11 cellular contexts compared by ENCODE assay signal in genomic region chr9:10208691-10209069, GRCh38.
A peak's percentile ranks its signal among the peaks of the same experiment; 100 is the strongest.
DNase-seq lines count a peak whose midpoint lies in the region; ATAC-seq and TF ChIP-seq lines count a peak whose summit lies in the region.
"Had no signal": no experiment of that assay in that cellular context is flagged by ENCODE, and none has a peak within 500 bp of the region (broad histone marks: within the 10 kb centered on the region; RNA-seq: fewer than 3 reads in every experiment).

No MANE protein-coding gene starts in this region.

- H3K9me2 ChIP-seq in SK-N-SH, result no peaks in the 10 kb centered on the region
- H3K9me2 ChIP-seq in OCI-LY1 (ENCODE audit: low read depth, low read length), result no peaks in the 10 kb centered on the region
- no peaks in the 10 kb centered on the region for H3K9me2 ChIP-seq in hepatocyte (replicated peaks; ENCODE audit: insufficient read depth)

- H3K36me3 ChIP-seq in SK-N-SH (replicated peaks in 1 of 2; ENCODE audit: control insufficient read depth in 1 of 2, insufficient read depth in 2 of 2, low read length in 1 of 2) (no peaks in the 10 kb centered on the region), OCI-LY1 (ENCODE audit: insufficient read depth, low read length) (no peaks in the 10 kb centered on the region), hepatocyte (replicated peaks; ENCODE audit: insufficient read depth, low read depth) (no peaks in the 10 kb centered on the region), thoracic aorta (no peaks in the 10 kb centered on the region)

- no peak for TF ChIP-seq CTCF in SK-N-SH (IDR thresholded peaks at IDR 0.05)
- TF ChIP-seq CTCF in OCI-LY1 (IDR thresholded peaks at IDR 0.05; ENCODE audit: low read length), result no peak
- TF ChIP-seq CTCF in hepatocyte (IDR thresholded peaks at IDR 0.05; ENCODE audit: poor library complexity), result no peak
- TF ChIP-seq CTCF in thoracic aorta (IDR thresholded peaks at IDR 0.05), result no peak

- H3K9me3 ChIP-seq in SK-N-SH, result no peaks in the 10 kb centered on the region
- no peaks in the 10 kb centered on the region for H3K9me3 ChIP-seq in OCI-LY1 (ENCODE audit: low read length)
- no peaks in the 10 kb centered on the region for H3K9me3 ChIP-seq in hepatocyte (ENCODE audit: low read depth)
- H3K9me3 ChIP-seq in thoracic aorta, result no peaks in the 10 kb centered on the region

- WGBS in SK-N-SH (ENCODE audit: low lambda C conversion rate), result 44% methylated on average over 3 of the region's 3 CpGs
- WGBS in hepatocyte (ENCODE audit: low lambda C conversion rate, missing lambda C conversion rate), result 55% methylated on average over 3 of the region's 3 CpGs

- H3K27ac ChIP-seq in SK-N-SH (ENCODE audit: low read depth in 2 of 2, low read length in 1 of 2) (no peak overlapping the region), OCI-LY1 (ENCODE audit: low read depth, low read length, poor library complexity, severe bottlenecking) (no peak overlapping the region), hepatocyte (no peak overlapping the region), thoracic aorta (no peak overlapping the region)

- no peaks in the 10 kb centered on the region for H3K27me3 ChIP-seq in SK-N-SH (ENCODE audit: insufficient read depth)
- no peaks in the 10 kb centered on the region for H3K27me3 ChIP-seq in OCI-LY1 (ENCODE audit: insufficient read depth, low read length)
- H3K27me3 ChIP-seq in hepatocyte, result peaks cover 4% of the 10 kb centered on the region
- H3K27me3 ChIP-seq in thoracic aorta (replicated peaks; ENCODE audit: insufficient read depth), result no peaks in the 10 kb centered on the region

- H3F3A ChIP-seq in SK-N-SH (replicated peaks; ENCODE audit: insufficient read depth) (no peaks in the 10 kb centered on the region), OCI-LY1 (ENCODE audit: insufficient read depth, low read length) (no peaks in the 10 kb centered on the region)

- no peak for TF ChIP-seq RAD21 in SK-N-SH (IDR thresholded peaks at IDR 0.05; ENCODE audit: low read length)

- H3K9ac ChIP-seq in SK-N-SH, result no peak overlapping the region
- peak overlapping the region; percentile 59 for H3K9ac ChIP-seq in OCI-LY1 (ENCODE audit: low read length)

- DNase-seq in SK-N-SH, result no peak
- DNase-seq in hepatocyte (ENCODE audit: low spot score), result no peak
- DNase-seq in thoracic aorta (ENCODE audit: low spot score), result no peak
- DNase-seq in effector CD4-positive, alpha-beta T cell, result no peak
- DNase-seq in NCI-H446 (lab: John Stamatoyannopoulos, UW), result no peak
- no peak for DNase-seq in DMS79 treated with DMSO at 0.1 percent for 48 hours (lab: John Stamatoyannopoulos, UW)
- DNase-seq: activated naive CD4-positive, alpha-beta T cell treated with anti-CD3 and anti-CD28 coated beads for 36 hours; naive thymus-derived CD4-positive, alpha-beta T cell; T-helper 1 cell had no signal

- H2AFZ ChIP-seq in SK-N-SH (ENCODE audit: low read depth) (no peak overlapping the region), OCI-LY1 (ENCODE audit: low read length) (peak overlapping the region; percentile 96), hepatocyte (peak overlapping the region; percentile 54)

- ATAC-seq in SK-N-SH treated with all-trans-retinoic acid at 6 μM for 48 hours (no peak), thoracic aorta (ENCODE audit: insufficient number of reproducible peaks, low FRiP score, low read depth) (no peak)
- ATAC-seq: naive thymus-derived CD4-positive, alpha-beta T cell had no signal

- POLR2A ChIA-PET in SK-N-SH (lab: Yijun Ruan, JAX), result no interaction called here

- H3K79me2 ChIP-seq in SK-N-SH (ENCODE audit: insufficient read depth), result no peaks in the 10 kb centered on the region
- no peaks in the 10 kb centered on the region for H3K79me2 ChIP-seq in OCI-LY1 (ENCODE audit: insufficient read depth, low read length)
- no peaks in the 10 kb centered on the region for H3K79me2 ChIP-seq in hepatocyte

- H3K4me2 ChIP-seq in SK-N-SH (peak overlapping the region; percentile 55; the same call in 1 of the 2 replicates), OCI-LY1 (ENCODE audit: low read length) (peak overlapping the region; percentile 76), hepatocyte (peak overlapping the region; percentile 77)

- peak overlapping the region in 1 of 2 experiments; percentile 50; a peak in 1 of 4 replicates for H3K4me3 ChIP-seq in SK-N-SH (ENCODE audit: low read depth in 2 of 2, low read length in 1 of 2)
- peak overlapping the region; percentile 52 for H3K4me3 ChIP-seq in OCI-LY1 (ENCODE audit: low read depth, low read length, poor library complexity, severe bottlenecking)
- peak overlapping the region; percentile 22 for H3K4me3 ChIP-seq in hepatocyte
- peak overlapping the region; percentile 58 for H3K4me3 ChIP-seq in thoracic aorta

- H4K20me1 ChIP-seq in SK-N-SH (ENCODE audit: insufficient read depth) (no peaks in the 10 kb centered on the region), OCI-LY1 (ENCODE audit: insufficient read depth, low read length) (no peaks in the 10 kb centered on the region), hepatocyte (ENCODE audit: insufficient read depth, poor library complexity, severe bottlenecking) (no peaks in the 10 kb centered on the region)

- CTCF ChIA-PET in SK-N-SH (lab: Yijun Ruan, JAX), result no interaction called here

- no peak for TF ChIP-seq EP300 in SK-N-SH (IDR thresholded peaks at IDR 0.05; ENCODE audit: borderline replicate concordance in 1 of 2, low read depth in 1 of 2, low read length in 1 of 2)

- H3K4me1 ChIP-seq in SK-N-SH (ENCODE audit: control insufficient read depth in 1 of 2, insufficient read depth in 2 of 2, low read depth in 1 of 2, low read length in 1 of 2), result no peaks in the 10 kb centered on the region
- H3K4me1 ChIP-seq in OCI-LY1 (ENCODE audit: insufficient read depth, low read length, severe bottlenecking), result peaks cover 13% of the 10 kb centered on the region
- H3K4me1 ChIP-seq in hepatocyte (ENCODE audit: insufficient read depth), result no peaks in the 10 kb centered on the region
- H3K4me1 ChIP-seq in thoracic aorta (ENCODE audit: control insufficient read depth in 1 of 2, low read depth in 2 of 2), result no peaks in the 10 kb centered on the region

TF ChIP-seq in SK-N-SH, 30 proteins besides CTCF, POLR2A, EP300 and RAD21:
- no peak for TF ChIP-seq NRF1 (IDR thresholded peaks at IDR 0.05; ENCODE audit: low read depth, low read length)
- TF ChIP-seq, protein P1, sequence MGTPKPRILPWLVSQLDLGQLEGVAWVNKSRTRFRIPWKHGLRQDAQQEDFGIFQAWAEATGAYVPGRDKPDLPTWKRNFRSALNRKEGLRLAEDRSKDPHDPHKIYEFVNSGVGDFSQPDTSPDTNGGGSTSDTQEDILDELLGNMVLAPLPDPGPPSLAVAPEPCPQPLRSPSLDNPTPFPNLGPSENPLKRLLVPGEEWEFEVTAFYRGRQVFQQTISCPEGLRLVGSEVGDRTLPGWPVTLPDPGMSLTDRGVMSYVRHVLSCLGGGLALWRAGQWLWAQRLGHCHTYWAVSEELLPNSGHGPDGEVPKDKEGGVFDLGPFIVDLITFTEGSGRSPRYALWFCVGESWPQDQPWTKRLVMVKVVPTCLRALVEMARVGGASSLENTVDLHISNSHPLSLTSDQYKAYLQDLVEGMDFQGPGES (IDR thresholded peaks at IDR 0.05; ENCODE audit: low read depth, low read length), result no peak
- TF ChIP-seq, protein P2, sequence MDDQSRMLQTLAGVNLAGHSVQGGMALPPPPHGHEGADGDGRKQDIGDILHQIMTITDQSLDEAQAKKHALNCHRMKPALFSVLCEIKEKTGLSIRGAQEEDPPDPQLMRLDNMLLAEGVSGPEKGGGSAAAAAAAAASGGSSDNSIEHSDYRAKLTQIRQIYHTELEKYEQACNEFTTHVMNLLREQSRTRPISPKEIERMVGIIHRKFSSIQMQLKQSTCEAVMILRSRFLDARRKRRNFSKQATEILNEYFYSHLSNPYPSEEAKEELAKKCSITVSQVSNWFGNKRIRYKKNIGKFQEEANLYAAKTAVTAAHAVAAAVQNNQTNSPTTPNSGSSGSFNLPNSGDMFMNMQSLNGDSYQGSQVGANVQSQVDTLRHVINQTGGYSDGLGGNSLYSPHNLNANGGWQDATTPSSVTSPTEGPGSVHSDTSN (IDR thresholded peaks at IDR 0.05), result no peak

TF ChIP-seq in SK-N-SH treated with all-trans-retinoic acid at 6 μM for 48 hours, 23 proteins besides CTCF, POLR2A, EP300 and RAD21 (continues in another document):
- TF ChIP-seq ZNF8 (CRISPR knock-in tag; IDR thresholded peaks at IDR 0.05), result no peak
- no peak for TF ChIP-seq TSHZ2 (CRISPR knock-in tag; IDR thresholded peaks at IDR 0.05)
- no peak for TF ChIP-seq ZNF70 (CRISPR knock-in tag; IDR thresholded peaks at IDR 0.05)
- no peak for TF ChIP-seq ISL1 (CRISPR knock-in tag; IDR thresholded peaks at IDR 0.05)
- TF ChIP-seq ZFP30 (CRISPR knock-in tag; IDR thresholded peaks at IDR 0.05), result no peak
